In the genomic region with DNA sequence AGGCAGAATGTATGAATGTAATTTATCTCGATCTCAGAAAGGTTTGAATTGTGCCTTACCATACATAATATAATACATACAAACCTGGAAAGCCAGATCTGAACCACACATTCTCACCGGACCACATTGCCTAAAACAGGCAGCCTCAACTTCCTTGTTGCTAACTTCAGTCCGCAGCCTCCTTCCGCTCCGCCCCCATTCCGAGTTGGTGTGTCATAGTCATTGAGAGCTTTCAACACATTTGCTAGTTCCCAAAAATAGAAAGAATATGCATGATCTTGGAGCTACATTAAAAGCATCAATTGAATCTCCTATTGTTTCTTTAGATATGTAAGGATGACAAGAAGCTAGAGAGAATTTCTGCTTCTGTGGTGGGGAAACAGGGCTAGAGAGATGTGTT, we compare ENCODE assay signal across 1 cellular context.
TF ChIP-seq lines count a peak whose summit lies in the region.

No MANE protein-coding gene starts in this region.

TF ChIP-seq in HCT116, 20 proteins besides CTCF, POLR2A, EP300 and RAD21 (continued from another document):
- TF ChIP-seq, protein P1, sequence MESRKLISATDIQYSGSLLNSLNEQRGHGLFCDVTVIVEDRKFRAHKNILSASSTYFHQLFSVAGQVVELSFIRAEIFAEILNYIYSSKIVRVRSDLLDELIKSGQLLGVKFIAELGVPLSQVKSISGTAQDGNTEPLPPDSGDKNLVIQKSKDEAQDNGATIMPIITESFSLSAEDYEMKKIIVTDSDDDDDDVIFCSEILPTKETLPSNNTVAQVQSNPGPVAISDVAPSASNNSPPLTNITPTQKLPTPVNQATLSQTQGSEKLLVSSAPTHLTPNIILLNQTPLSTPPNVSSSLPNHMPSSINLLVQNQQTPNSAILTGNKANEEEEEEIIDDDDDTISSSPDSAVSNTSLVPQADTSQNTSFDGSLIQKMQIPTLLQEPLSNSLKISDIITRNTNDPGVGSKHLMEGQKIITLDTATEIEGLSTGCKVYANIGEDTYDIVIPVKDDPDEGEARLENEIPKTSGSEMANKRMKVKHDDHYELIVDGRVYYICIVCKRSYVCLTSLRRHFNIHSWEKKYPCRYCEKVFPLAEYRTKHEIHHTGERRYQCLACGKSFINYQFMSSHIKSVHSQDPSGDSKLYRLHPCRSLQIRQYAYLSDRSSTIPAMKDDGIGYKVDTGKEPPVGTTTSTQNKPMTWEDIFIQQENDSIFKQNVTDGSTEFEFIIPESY (IDR thresholded peaks at IDR 0.05; ENCODE audit: extremely low read depth, insufficient replicate concordance, low read length): no peak
- TF ChIP-seq POLR2AphosphoS5 (IDR thresholded peaks at IDR 0.05; ENCODE audit: low read depth, low read length) (no peak), FOSL1 (IDR thresholded peaks at IDR 0.05; ENCODE audit: low read depth) (no peak), EZH2 (IDR thresholded peaks at IDR 0.05) (no peak), SP1 (IDR thresholded peaks at IDR 0.05; ENCODE audit: low read depth) (no peak)
- TF ChIP-seq, protein P2, sequence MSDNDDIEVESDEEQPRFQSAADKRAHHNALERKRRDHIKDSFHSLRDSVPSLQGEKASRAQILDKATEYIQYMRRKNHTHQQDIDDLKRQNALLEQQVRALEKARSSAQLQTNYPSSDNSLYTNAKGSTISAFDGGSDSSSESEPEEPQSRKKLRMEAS (IDR thresholded peaks at IDR 0.05): no peak
